Comparison of ENCODE assay signal across 8 cellular contexts in genomic region chr1:156385534-156386031, GRCh38. TPM values are rescaled to one million over a fixed set of nuclear protein-coding genes. Genes with fewer than 3 reads are reported as not detected.
DNase-seq lines count a peak whose midpoint lies in the region; ATAC-seq lines count a peak whose summit lies in the region.

No MANE protein-coding gene starts in this region.

- peak in 11 of 14 donors; percentile 43 to 81 (median 63) for DNase-seq in C1 segment of cervical spinal cord (lab: John Stamatoyannopoulos, UW)
- peak; percentile 20 for DNase-seq in HS-5 (ENCODE audit: low read depth)
- peak; percentile 21 to 67 for DNase-seq in NOMO-1 (lab: John Stamatoyannopoulos, UW; ENCODE audit: unreplicated experiment in 2 of 2)
- peak; percentile 91 for DNase-seq in activated CD8-positive, alpha-beta memory T cell treated with anti-CD3 and anti-CD28 coated beads for 24 hours
- DNase-seq in effector memory CD8-positive, alpha-beta T cell: peak; percentile 70 to 72 (median 71)
- DNase-seq in mucosa of gallbladder (ENCODE audit: low spot score): peak; percentile 59
- DNase-seq in stimulated activated CD8-positive, alpha-beta memory T cell treated with anti-CD3 and anti-CD28 coated beads, Interleukin-7, amount 100 ng/mL, for 1 hour (ENCODE audit: low read depth in 2 of 2): peak; percentile 47 to 64

- no peaks in the 10 kb centered on the region for H3K9me3 Mint-ChIP-seq in effector memory CD8-positive, alpha-beta T cell

- no peaks in the 10 kb centered on the region for H3K36me3 Mint-ChIP-seq in effector memory CD8-positive, alpha-beta T cell (ENCODE audit: insufficient read depth)

- peak; percentile 87 for ATAC-seq in effector memory CD8-positive, alpha-beta T cell (replicated peaks)
- ATAC-seq in HG02981 (IDR thresholded peaks at IDR 0.05; ENCODE audit: unreplicated experiment): no peak

- no peak overlapping the region for H3K4me3 Mint-ChIP-seq in effector memory CD8-positive, alpha-beta T cell

- peaks cover 20 to 57% of the 10 kb centered on the region in 2 donors for H3K27me3 Mint-ChIP-seq in effector memory CD8-positive, alpha-beta T cell

- H3K27ac Mint-ChIP-seq in effector memory CD8-positive, alpha-beta T cell: peak overlapping the region in 1 of 2 donors; percentile 3

- peaks cover 5 to 6% of the 10 kb centered on the region in 2 donors for H3K4me1 Mint-ChIP-seq in effector memory CD8-positive, alpha-beta T cell (ENCODE audit: low read depth in 2 of 2)

RNA-seq across cellular contexts. Expression of gene RHBG, which starts 16.6 kb away (rescaled TPM):
- 0.29 TPM for total RNA-seq in mucosa of gallbladder

RNA-seq across cellular contexts. Expression of gene TSACC, which starts 47.3 kb away (rescaled TPM):
- not detected for total RNA-seq in mucosa of gallbladder

RNA-seq across cellular contexts. Expression of gene CCT3, which starts 47.5 kb away (rescaled TPM):
- 202 TPM for total RNA-seq in mucosa of gallbladder

Comparison
In these comparisons a context has a peak if more than half of its experiments do, and no peak if none do; other contexts are left out.
1. DNase-seq: peak in every context shown above with its lines; median percentile 91 in activated CD8-positive, alpha-beta memory T cell treated with anti-CD3 and anti-CD28 coated beads for 24 hours; 71 in effector memory CD8-positive, alpha-beta T cell; 63 in C1 segment of cervical spinal cord; 59 in mucosa of gallbladder; 56 in stimulated activated CD8-positive, alpha-beta memory T cell treated with anti-CD3 and anti-CD28 coated beads, Interleukin-7, amount 100 ng/mL, for 1 hour; 44 in NOMO-1; 20 in HS-5.